ENCODE assay signal across 28 cellular contexts in the genomic region with DNA sequence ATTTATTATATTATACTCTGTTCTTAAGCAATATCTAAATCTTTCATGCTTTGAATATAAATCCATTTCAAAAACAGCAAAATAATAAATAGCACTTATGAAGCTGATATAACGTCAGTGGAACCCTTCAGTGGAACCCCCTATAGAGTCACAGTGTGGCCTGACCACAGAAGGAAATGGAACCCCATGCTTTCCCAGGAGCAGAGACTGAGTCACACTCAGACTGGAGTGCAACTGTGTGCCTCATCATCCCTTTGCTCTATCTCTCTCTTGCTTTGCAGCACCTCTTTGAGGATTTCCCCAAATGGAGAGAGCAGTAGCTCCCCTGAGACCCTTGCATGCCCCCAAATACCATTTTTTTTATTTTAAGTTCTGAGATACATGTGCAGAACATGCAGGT. TPM values are rescaled to one million over a fixed set of nuclear protein-coding genes. Genes with fewer than 3 reads are reported as not detected.
DNase-seq lines count a peak whose midpoint lies in the region; FAIRE-seq and TF ChIP-seq lines count a peak whose summit lies in the region.
"Had no signal": no experiment of that assay in that cellular context is flagged by ENCODE, and none has a peak within 500 bp of the region (broad histone marks: within the 10 kb centered on the region; RNA-seq: fewer than 3 reads in every experiment).

No MANE protein-coding gene starts in this region.

- TF ChIP-seq POLR2A in breast epithelium (IDR thresholded peaks at IDR 0.05): no peak

- H3K4me2 ChIP-seq in mammary epithelial cell (ENCODE audit: insufficient read depth, low read depth, low read length): no peak overlapping the region
- H3K4me2 ChIP-seq: BLaER1, PC-9 had no signal

- 85% methylated on average over 1 of the region's 1 CpG for WGBS in mammary epithelial cell (ENCODE audit: low coverage, missing lambda C conversion rate)

- H3K9me3 ChIP-seq in mammary epithelial cell (replicated peaks; ENCODE audit: insufficient read depth, low read length): no peaks in the 10 kb centered on the region
- H3K9me3 ChIP-seq in breast epithelium: no peaks in the 10 kb centered on the region
- H3K9me3 ChIP-seq: BLaER1, HAP-1, SJSA1 had no signal

- intact Hi-C loops in mammary epithelial cell (cut with micrococcal nuclease) (no loop called here), breast epithelium (cut with DNase I; ENCODE audit: low total_unique reads) (no loop called here)

- no TSS peak for BruUV-seq in mammary epithelial cell (replicated peaks; lab: Mats Ljungman, UMichigan)

- H4K20me1 ChIP-seq in mammary epithelial cell (ENCODE audit: insufficient read depth, low read length): no peaks in the 10 kb centered on the region
- H4K20me1 ChIP-seq: BLaER1 had no signal

- no peaks in the 10 kb centered on the region for H3K36me3 ChIP-seq in mammary epithelial cell (ENCODE audit: insufficient read depth, low read length)
- no peaks in the 10 kb centered on the region for H3K36me3 ChIP-seq in breast epithelium
- no peaks in the 10 kb centered on the region for H3K36me3 ChIP-seq in bronchial epithelial cell (ENCODE audit: control insufficient read depth, insufficient read depth, low read length)
- H3K36me3 ChIP-seq: BLaER1, HAP-1, SJSA1 had no signal

- H3K4me3 ChIP-seq in mammary epithelial cell (replicated peaks in 1 of 3; ENCODE audit: insufficient read depth in 1 of 3, low read depth in 2 of 3, low read length in 3 of 3): no peak overlapping the region
- no peak overlapping the region for H3K4me3 ChIP-seq in breast epithelium
- no peak overlapping the region for H3K4me3 ChIP-seq in bronchial epithelial cell (ENCODE audit: low read depth, low read length)
- H3K4me3 ChIP-seq: BLaER1, GM23248, HAP-1, PC-9, SJSA1 had no signal

- dilution Hi-C loops in mammary epithelial cell (cut with HindIII; ENCODE audit: low sequenced_read_pairs): no loop called here

- no peak for TF ChIP-seq CTCF in mammary epithelial cell (conservative IDR thresholded peaks at IDR 0.05 in 1 of 2, IDR thresholded peaks at IDR 0.05 in 1 of 2; ENCODE audit: extremely low read depth in 1 of 2, insufficient read depth in 1 of 2, low read depth in 1 of 2, low read length in 2 of 2)
- no peak for TF ChIP-seq CTCF in breast epithelium (IDR thresholded peaks at IDR 0.05)
- no peak for TF ChIP-seq CTCF in bronchial epithelial cell (IDR thresholded peaks at IDR 0.05; ENCODE audit: insufficient read depth, low read length, severe bottlenecking)

- H3K27me3 ChIP-seq in mammary epithelial cell (ENCODE audit: insufficient read depth, low read length) (no peaks in the 10 kb centered on the region), breast epithelium (no peaks in the 10 kb centered on the region), bronchial epithelial cell (ENCODE audit: control insufficient read depth, insufficient read depth, low read length) (peaks cover 6% of the 10 kb centered on the region)
- H3K27me3 ChIP-seq: BLaER1, SJSA1 had no signal

- DNase-seq in mammary epithelial cell (peak; percentile 57), breast epithelium (ENCODE audit: low spot score in 2 of 2) (no peak), Kasumi-1 (lab: John Stamatoyannopoulos, UW) (peak; percentile 16), bronchial epithelial cell (ENCODE audit: low read depth) (peak; percentile 44), iris pigment epithelial cell (ENCODE audit: low read depth) (peak; percentile 9), kidney glomerular epithelial cell (lab: John Stamatoyannopoulos, UW) (no peak), NCI-H1436 (lab: John Stamatoyannopoulos, UW) (no peak)
- no peak for DNase-seq in stimulated activated CD4-positive, alpha-beta T cell treated with anti-CD3 and anti-CD28 coated beads, Interleukin-1b, Interleukin-23, amount 100 ng/mL, for 48 hours
- DNase-seq: CD4-positive, alpha-beta T cell; GM23248; MV-4-11; NCI-H1105; NCI-H146; NCI-H1930; NCI-H2107; NCI-H526; PC-9; Right ventricle myocardium superior; RPMI8226 had no signal

- no peaks in the 10 kb centered on the region for H3K4me1 ChIP-seq in mammary epithelial cell (ENCODE audit: insufficient read depth, low read length)
- no peaks in the 10 kb centered on the region for H3K4me1 ChIP-seq in breast epithelium
- H3K4me1 ChIP-seq: BLaER1, HAP-1, SJSA1 had no signal

- in situ Hi-C loops in mammary epithelial cell (cut with MboI; ENCODE audit: low sequenced_read_pairs in 2 of 2): no loop called here

- no peak overlapping the region for H2AFZ ChIP-seq in mammary epithelial cell (ENCODE audit: low read depth, low read length)
- H2AFZ ChIP-seq: GM23248, PC-9 had no signal

- no peak overlapping the region for H3K9ac ChIP-seq in mammary epithelial cell (ENCODE audit: insufficient read depth, low read length)
- H3K9ac ChIP-seq: BLaER1, GM23248 had no signal

- CTCF ChIA-PET in mammary epithelial cell (lab: Charles Lee; ENCODE audit: low non-redundant PET): no interaction called here

- no peak overlapping the region for H3K27ac ChIP-seq in mammary epithelial cell (ENCODE audit: insufficient read depth, low read depth, low read length)
- no peak overlapping the region for H3K27ac ChIP-seq in breast epithelium
- H3K27ac ChIP-seq: 22Rv1, BLaER1, GM23248, PC-9, SJSA1 had no signal

- H3K79me2 ChIP-seq in mammary epithelial cell (ENCODE audit: insufficient read depth, low read length): no peaks in the 10 kb centered on the region

- FAIRE-seq in bronchial epithelial cell (lab: Jason Lieb, UNC): no peak
- FAIRE-seq: D721Med, G401.6 had no signal

RNA-seq across cellular contexts. Expression of a gene that starts 13.1 kb away (rescaled TPM):
- total RNA-seq in mammary epithelial cell (not detected), breast epithelium (not detected), bronchial epithelial cell (not detected in 2 replicates)
- 0.76 TPM for polyA plus RNA-seq in mammary epithelial cell
- not detected for polyA minus RNA-seq in mammary epithelial cell
- total RNA-seq: CD4-positive, alpha-beta T cell; GM23248; MCF 10A; PC-9; Right ventricle myocardium superior had no signal
- polyA plus RNA-seq: AG04450, GM23248, IgD-negative memory B cell had no signal

Comparison
In these comparisons a context has a peak if more than half of its experiments do, and no peak if none do; other contexts are left out.
1. DNase-seq: peak in mammary epithelial cell (single experiment), Kasumi-1 (2 of 2), bronchial epithelial cell (single experiment) and iris pigment epithelial cell (single experiment); none in breast epithelium (0 of 2), stimulated activated CD4-positive, alpha-beta T cell treated with anti-CD3 and anti-CD28 coated beads, Interleukin-1b, Interleukin-23, amount 100 ng/mL, for 48 hours (single experiment), kidney glomerular epithelial cell (single experiment) and NCI-H1436 (single experiment).